In genomic region chr1:150293433-150294253, GRCh38 we compare ENCODE assay signal across 8 cellular contexts. TPM values are rescaled to one million over a fixed set of nuclear protein-coding genes. Genes with fewer than 3 reads are reported as not detected.
DNase-seq lines count a peak whose midpoint lies in the region; ATAC-seq and TF ChIP-seq lines count a peak whose summit lies in the region.

MRPS21 (plus strand) TSS chr1:150293861; CDS start chr1:150294367, 506 bp downstream.

- H3K4me3 ChIP-seq in cardiac fibroblast (replicated peaks in 1 of 2; ENCODE audit: low read depth in 2 of 2, low read length in 2 of 2) = peak within 1 kb of the TSS; percentile 74 to 86
- H3K4me3 ChIP-seq in spleen = peak within 1 kb of the TSS; percentile 58 to 87 (median 71)

- H3K9me3 Mint-ChIP-seq in activated B cell treated with CpG ODN at 0.5 μM for 24 hours = no peaks in the 10 kb centered on the region
- H3K9me3 Mint-ChIP-seq in immature natural killer cell = no peaks in the 10 kb centered on the region

- H3K9me3 ChIP-seq in spleen = no peaks in the 10 kb centered on the region

- CTCF ChIA-PET in activated B cell treated with CpG ODN at 0.5 μM for 24 hours (lab: Charles Lee) = no interaction called here

- peaks cover 10 to 44% (median 24%) of the 10 kb centered on the region in 6 donors for H3K4me1 ChIP-seq in spleen

- intact Hi-C loops in activated B cell treated with CpG ODN at 0.5 μM for 24 hours (cut with micrococcal nuclease) = loop anchor here (1.0 to 2.0 kb wide), 6 partner anchors 11 to 194 kb away; partner anchors contain the start of genes APH1A, CIART, PRPF3 and TARS2
- intact Hi-C loops in spleen (cut with DNase I; ENCODE audit: low total_unique reads) = no loop called here

- H3K27ac Mint-ChIP-seq in activated B cell treated with CpG ODN at 0.5 μM for 24 hours (peak within 1 kb of the TSS; percentile 99), immature natural killer cell (peak within 1 kb of the TSS; percentile 96 to 99 (median 98))

- H3K4me1 Mint-ChIP-seq in activated B cell treated with CpG ODN at 0.5 μM for 24 hours = peaks cover 30% of the 10 kb centered on the region
- H3K4me1 Mint-ChIP-seq in immature natural killer cell = peaks cover 17 to 34% of the 10 kb centered on the region in 2 donors

- POLR2A ChIA-PET in activated B cell treated with CpG ODN at 0.5 μM for 24 hours (lab: Charles Lee) = no interaction called here

- H3K27ac ChIP-seq in spleen = peak within 1 kb of the TSS; percentile 74 to 90 (median 87)

- peak in 1 of 3 donors; percentile 70 for TF ChIP-seq POLR2A in spleen (IDR thresholded peaks at IDR 0.05)

- H3K36me3 Mint-ChIP-seq in activated B cell treated with CpG ODN at 0.5 μM for 24 hours (ENCODE audit: low read depth) = peaks cover 40% of the 10 kb centered on the region
- peaks cover 4 to 7% (median 5%) of the 10 kb centered on the region in 3 donors for H3K36me3 Mint-ChIP-seq in immature natural killer cell

- H3K36me3 ChIP-seq in spleen = peaks cover 0 to 39% (median 21%) of the 10 kb centered on the region in 6 donors

- TF ChIP-seq CTCF in activated B cell treated with CpG ODN at 0.5 μM for 24 hours (IDR thresholded peaks at IDR 0.05) (no peak), cardiac fibroblast (IDR thresholded peaks at IDR 0.05; ENCODE audit: low read depth, low read length) (no peak), spleen (IDR thresholded peaks at IDR 0.05 in 8 of 11, conservative IDR thresholded peaks at IDR 0.05 in 3 of 11) (no peak)

- H3K27me3 ChIP-seq in spleen (replicated peaks in 1 of 7) = no peaks in the 10 kb centered on the region

- H3K27me3 Mint-ChIP-seq in activated B cell treated with CpG ODN at 0.5 μM for 24 hours = no peaks in the 10 kb centered on the region
- H3K27me3 Mint-ChIP-seq in immature natural killer cell (ENCODE audit: low read depth in 3 of 3) = peaks cover 2 to 16% (median 6%) of the 10 kb centered on the region in 3 donors

- DNase-seq in AG08396 (ENCODE audit: low spot score) (peak; percentile 86), NCI-H345 treated with DMSO at 0.1 percent for 48 hours (lab: John Stamatoyannopoulos, UW; ENCODE audit: unreplicated experiment) (peak; percentile 100), activated B cell treated with CpG ODN at 0.5 μM for 24 hours (peak; percentile 77), cardiac fibroblast (ENCODE audit: low read depth in 2 of 2) (peak; percentile 93 to 94), immature natural killer cell (peak; percentile 89 to 90 (median 90)), spleen (peak; percentile 95)

- whole genome bisulfite sequencing in spleen, 5 donors = 3 to 5% (median 3%) methylated on average over 41 to 43 of the region's 43 CpGs

- ATAC-seq in GM19025 (IDR thresholded peaks at IDR 0.05; ENCODE audit: low read depth, unreplicated experiment) (peak; percentile 98), HG03280 (IDR thresholded peaks at IDR 0.05; ENCODE audit: unreplicated experiment) (peak; percentile 95), activated B cell treated with CpG ODN at 0.5 μM for 24 hours (ENCODE audit: low read depth) (peak; percentile 97)

- H3K4me3 Mint-ChIP-seq in activated B cell treated with CpG ODN at 0.5 μM for 24 hours (peak within 1 kb of the TSS; percentile 94), immature natural killer cell (peak within 1 kb of the TSS; percentile 93 to 98 (median 96))

RNA-seq across cellular contexts. Expression of gene MRPS21, which starts in this region (rescaled TPM):
- total RNA-seq in activated B cell treated with CpG ODN at 0.5 μM for 24 hours (66.8 and 69.2 TPM in 2 replicates), spleen (10 to 100 TPM; 39.3 to 49.4 (median 43.7) TPM)
- polyA plus RNA-seq in immature natural killer cell (10 to 100 TPM; 51.7 to 58.6 (median 53.4) TPM), spleen (100 to 1,000 TPM in 2 of 3 donors, 10 to 100 TPM in 1; 88.9 to 116 (median 112) TPM)

Comparison
In these comparisons a context has a peak if more than half of its experiments do, and no peak if none do; other contexts are left out.
1. Peak in every context shown above with its lines: DNase-seq, ATAC-seq, H3K4me3 ChIP-seq and H3K27ac ChIP-seq.